In genomic region chr9:33795281-33795680, GRCh38 we compare ENCODE assay signal across 1 cellular context.
TF ChIP-seq lines count a peak whose summit lies in the region.

Gene PRSS3, plus strand, starts transcription at chr9:33795561. Its CDS starts 13 bp downstream, at chr9:33795574.

TF ChIP-seq in GM23338, 12 proteins besides CTCF, POLR2A, EP300 and RAD21 (continued from another document):
- TF ChIP-seq ZNF462 (CRISPR knock-in tag; IDR thresholded peaks at IDR 0.05) (no peak), EZH2 (IDR thresholded peaks at IDR 0.05; ENCODE audit: low read depth, unreplicated experiment) (no peak), ZNF114 (CRISPR knock-in tag; IDR thresholded peaks at IDR 0.05) (no peak)
TF ChIP-seq in GM23338: peak in this region for 0.
